In the genomic region with DNA sequence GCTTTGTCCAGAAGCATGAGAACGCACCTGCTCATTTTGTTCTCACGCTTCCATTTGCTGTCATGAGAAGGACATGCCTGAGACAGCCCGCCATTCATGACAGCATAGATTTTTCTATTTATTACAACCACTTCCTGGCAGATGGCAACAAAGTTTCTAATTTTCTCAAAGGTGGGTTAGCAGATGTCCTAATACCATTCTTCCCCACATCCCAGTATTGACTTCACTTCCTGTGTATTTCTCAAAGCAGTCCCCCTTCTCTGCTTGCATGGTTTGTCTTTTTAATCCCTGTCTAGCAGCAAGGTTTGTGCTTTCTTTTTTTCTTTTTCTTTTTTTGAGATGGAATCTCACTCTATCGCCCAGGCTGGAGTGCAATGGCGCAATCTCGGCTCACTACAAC, we compare ENCODE assay signal across 36 cellular contexts.
"Had no signal": no experiment of that assay in that cellular context is flagged by ENCODE, and none has a peak within 500 bp of the region (broad histone marks: within the 10 kb centered on the region; RNA-seq: fewer than 3 reads in every experiment).

No MANE protein-coding gene starts in this region.

- H3K27me3 Mint-ChIP-seq: activated CD4-positive, alpha-beta T cell treated with anti-CD3 and anti-CD28 coated beads, Interleukin-2, amount 10 ng/mL, durations not matched to agents 24 days and 14 days; activated CD8-positive, alpha-beta memory T cell treated with anti-CD3 and anti-CD28 coated beads, Interleukin-2, amount 10 ng/mL, durations not matched to agents 7 days and 5 days; activated naive CD8-positive, alpha-beta T cell treated with anti-CD3 and anti-CD28 coated beads, Interleukin-2, amount 10 ng/mL, durations not matched to agents 7 days and 5 days had no signal

- H3K27ac ChIP-seq: ascending aorta, cardiac muscle cell, VCaP had no signal

- FAIRE-seq: bronchial epithelial cell, TTC549 had no signal

- ATAC-seq: activated CD8-positive, alpha-beta memory T cell treated with anti-CD3 and anti-CD28 coated beads, Interleukin-2, amount 10 ng/mL, durations not matched to agents 7 days and 5 days; activated CD8-positive, alpha-beta T cell treated with anti-CD3 and anti-CD28 coated beads, Interleukin-2, amount 10 ng/mL, durations not matched to agents 7 days and 5 days; activated naive CD8-positive, alpha-beta T cell treated with anti-CD3 and anti-CD28 coated beads, Interleukin-2, amount 50 U/mL, for 24 hours had no signal

- H3K4me1 ChIP-seq: ascending aorta had no signal

- H3K36me3 Mint-ChIP-seq: activated CD8-positive, alpha-beta memory T cell treated with anti-CD3 and anti-CD28 coated beads, Interleukin-2, amount 10 ng/mL, durations not matched to agents 7 days and 5 days; activated naive CD4-positive, alpha-beta T cell treated with anti-CD3 and anti-CD28 coated beads, Interleukin-2, amount 10 ng/mL, durations not matched to agents 7 days and 5 days; activated naive CD4-positive, alpha-beta T cell treated with anti-CD3 and anti-CD28 coated beads, Interleukin-2, amount 50 U/mL, for 24 hours; activated naive CD8-positive, alpha-beta T cell treated with anti-CD3 and anti-CD28 coated beads, Interleukin-2, amount 10 ng/mL, durations not matched to agents 7 days and 5 days; brain had no signal

- H3K9me3 Mint-ChIP-seq: activated B cell treated with CpG ODN at 0.5 μM for 24 hours; activated CD4-positive, alpha-beta memory T cell treated with anti-CD3 and anti-CD28 coated beads, Interleukin-2, amount 10 ng/mL, durations not matched to agents 7 days and 5 days; activated CD4-positive, alpha-beta T cell treated with anti-CD3 and anti-CD28 coated beads, Interleukin-2, amount 10 ng/mL, durations not matched to agents 24 days and 14 days; activated naive CD4-positive, alpha-beta T cell treated with anti-CD3 and anti-CD28 coated beads, Interleukin-2, amount 10 ng/mL, durations not matched to agents 7 days and 5 days; activated naive CD4-positive, alpha-beta T cell treated with anti-CD3 and anti-CD28 coated beads, Interleukin-2, amount 50 U/mL, for 24 hours; activated naive CD8-positive, alpha-beta T cell treated with anti-CD3 and anti-CD28 coated beads, Interleukin-2, amount 50 U/mL, for 24 hours; activated T-cell treated with anti-CD3 and anti-CD28 coated beads, Interleukin-2, amount 50 U/mL, for 24 hours; activated T-helper 2 cell treated with anti-CD3 and anti-CD28 coated beads, Interferon-gamma antibody, Interleukin-2, Interleukin-4, amounts not matched to agents 10 μg/mL and 5 μg/mL and 100 μg/mL, durations not matched to agents 14 hours and 24 hours and 36 hours; central memory CD8-positive, alpha-beta T cell; T-helper 1 cell treated with Interleukin-12 subunit alpha and Interleukin-12 subunit beta and Interleukin-4 antibody, amounts not matched to agents 30 μg/mL and 1 μg/mL, for 36 hours; T-helper 2 cell treated with Interferon-gamma antibody and Interleukin-4, amounts not matched to agents 5 μg/mL and 100 μg/mL, for 36 hours had no signal

- H3K36me3 ChIP-seq: ascending aorta, cardiac muscle cell had no signal

- H3K27me3 ChIP-seq: ascending aorta, cardiac muscle cell had no signal

- H3K4me3 ChIP-seq: ascending aorta, cardiac muscle cell had no signal

- H3K4me3 Mint-ChIP-seq: activated B cell treated with CpG ODN at 0.5 μM for 24 hours; activated CD4-positive, alpha-beta memory T cell treated with anti-CD3 and anti-CD28 coated beads, Interleukin-2, amount 10 ng/mL, durations not matched to agents 7 days and 5 days; activated CD4-positive, alpha-beta T cell treated with anti-CD3 and anti-CD28 coated beads, Interleukin-2, amount 10 ng/mL, durations not matched to agents 24 days and 14 days; activated CD8-positive, alpha-beta memory T cell treated with anti-CD3 and anti-CD28 coated beads, Interleukin-2, amount 10 ng/mL, durations not matched to agents 7 days and 5 days; activated CD8-positive, alpha-beta T cell treated with anti-CD3 and anti-CD28 coated beads, Interleukin-2, amount 10 ng/mL, durations not matched to agents 7 days and 5 days; activated naive CD4-positive, alpha-beta T cell treated with anti-CD3 and anti-CD28 coated beads, Interleukin-2, amount 10 ng/mL, durations not matched to agents 7 days and 5 days; activated naive CD4-positive, alpha-beta T cell treated with anti-CD3 and anti-CD28 coated beads, Interleukin-2, amount 50 U/mL, for 24 hours; activated naive CD8-positive, alpha-beta T cell; activated naive CD8-positive, alpha-beta T cell treated with anti-CD3 and anti-CD28 coated beads, Interleukin-2, amount 10 ng/mL, durations not matched to agents 7 days and 5 days; activated naive CD8-positive, alpha-beta T cell treated with anti-CD3 and anti-CD28 coated beads, Interleukin-2, amount 50 U/mL, for 24 hours; activated T-cell treated with anti-CD3 and anti-CD28 coated beads, Interleukin-2, amount 50 U/mL, for 24 hours; brain; central memory CD8-positive, alpha-beta T cell; T-helper 1 cell treated with Interleukin-12 subunit alpha and Interleukin-12 subunit beta and Interleukin-4 antibody, amounts not matched to agents 30 μg/mL and 1 μg/mL, for 36 hours; T-helper 2 cell treated with Interferon-gamma antibody and Interleukin-4, amounts not matched to agents 5 μg/mL and 100 μg/mL, for 36 hours had no signal

- H3K4me1 Mint-ChIP-seq: activated B cell treated with CpG ODN at 0.5 μM for 24 hours; activated CD4-positive, alpha-beta memory T cell treated with anti-CD3 and anti-CD28 coated beads, Interleukin-2, amount 10 ng/mL, durations not matched to agents 7 days and 5 days; activated CD4-positive, alpha-beta T cell treated with anti-CD3 and anti-CD28 coated beads, Interleukin-2, amount 10 ng/mL, durations not matched to agents 24 days and 14 days; activated CD8-positive, alpha-beta memory T cell treated with anti-CD3 and anti-CD28 coated beads, Interleukin-2, amount 10 ng/mL, durations not matched to agents 7 days and 5 days; activated naive CD4-positive, alpha-beta T cell treated with anti-CD3 and anti-CD28 coated beads, Interleukin-2, amount 10 ng/mL, durations not matched to agents 7 days and 5 days; activated naive CD4-positive, alpha-beta T cell treated with anti-CD3 and anti-CD28 coated beads, Interleukin-2, amount 50 U/mL, for 24 hours; activated naive CD8-positive, alpha-beta T cell treated with anti-CD3 and anti-CD28 coated beads, Interleukin-2, amount 10 ng/mL, durations not matched to agents 7 days and 5 days; activated naive CD8-positive, alpha-beta T cell treated with anti-CD3 and anti-CD28 coated beads, Interleukin-2, amount 50 U/mL, for 24 hours; brain; central memory CD8-positive, alpha-beta T cell had no signal

- H3K9me3 ChIP-seq: ascending aorta had no signal

- DNase-seq: activated B cell treated with CpG ODN at 0.5 μM for 24 hours; activated CD4-positive, alpha-beta memory T cell treated with anti-CD3 and anti-CD28 coated beads, Interleukin-2, amount 10 ng/mL, durations not matched to agents 7 days and 5 days; activated CD4-positive, alpha-beta T cell treated with anti-CD3 and anti-CD28 coated beads for 4 hours; activated CD4-positive, alpha-beta T cell treated with anti-CD3 and anti-CD28 coated beads, Interleukin-2, amount 10 ng/mL, durations not matched to agents 24 days and 14 days; activated CD4-positive, alpha-beta T cell treated with anti-CD3 and anti-CD28 coated beads, Interleukin-2, amount 50 U/mL, for 48 hours; activated CD4-positive, CD25-positive, alpha-beta regulatory T cell treated with anti-CD3 and anti-CD28 coated beads, Interleukin-2, amount 50 U/mL, for 72 hours; activated CD8-positive, alpha-beta memory T cell treated with anti-CD3 and anti-CD28 coated beads for 24 hours; activated CD8-positive, alpha-beta memory T cell treated with anti-CD3 and anti-CD28 coated beads, Interleukin-2, amount 10 ng/mL, durations not matched to agents 7 days and 5 days; activated CD8-positive, alpha-beta memory T cell treated with anti-CD3 and anti-CD28 coated beads, Interleukin-2, amount 50 U/mL, for 48 hours; activated CD8-positive, alpha-beta T cell treated with anti-CD3 and anti-CD28 coated beads, Interleukin-2, amount 10 ng/mL, durations not matched to agents 7 days and 5 days; activated effector memory CD4-positive, alpha-beta T cell treated with Interleukin-2 at 50 U/mL for 16 hours; activated gamma-delta T cell; activated naive CD4-positive, alpha-beta T cell treated with anti-CD3 and anti-CD28 coated beads, Interleukin-2, amount 10 ng/mL, durations not matched to agents 7 days and 5 days; activated naive CD4-positive, alpha-beta T cell treated with Interleukin-2 at 50 U/mL for 16 hours; activated naive CD8-positive, alpha-beta T cell treated with anti-CD3 and anti-CD28 coated beads, Interleukin-2, amount 10 ng/mL, durations not matched to agents 7 days and 5 days; activated naive CD8-positive, alpha-beta T cell treated with anti-CD3 and anti-CD28 coated beads, Interleukin-2, amount 50 U/mL, for 24 hours; activated T-cell treated with anti-CD3 and anti-CD28 coated beads, Interleukin-2, amount 50 U/mL, for 24 hours; activated T-cell treated with anti-CD3 and anti-CD28 coated beads, Interleukin-2, amount 50 U/mL, for 48 hours; amygdala; anterior cingulate cortex; caudate nucleus; cerebellar nuclear complex; T-helper 2 cell; T-helper 9 cell had no signal

- H3K27ac Mint-ChIP-seq: activated B cell treated with CpG ODN at 0.5 μM for 24 hours; activated CD4-positive, alpha-beta memory T cell treated with anti-CD3 and anti-CD28 coated beads, Interleukin-2, amount 10 ng/mL, durations not matched to agents 7 days and 5 days; activated CD4-positive, alpha-beta T cell treated with anti-CD3 and anti-CD28 coated beads, Interleukin-2, amount 10 ng/mL, durations not matched to agents 24 days and 14 days; activated CD8-positive, alpha-beta memory T cell treated with anti-CD3 and anti-CD28 coated beads, Interleukin-2, amount 10 ng/mL, durations not matched to agents 7 days and 5 days; activated CD8-positive, alpha-beta T cell treated with anti-CD3 and anti-CD28 coated beads, Interleukin-2, amount 10 ng/mL, durations not matched to agents 7 days and 5 days; activated naive CD4-positive, alpha-beta T cell treated with anti-CD3 and anti-CD28 coated beads, Interleukin-2, amount 10 ng/mL, durations not matched to agents 7 days and 5 days; activated naive CD4-positive, alpha-beta T cell treated with anti-CD3 and anti-CD28 coated beads, Interleukin-2, amount 50 U/mL, for 24 hours; activated naive CD8-positive, alpha-beta T cell; activated naive CD8-positive, alpha-beta T cell treated with anti-CD3 and anti-CD28 coated beads, Interleukin-2, amount 10 ng/mL, durations not matched to agents 7 days and 5 days; activated naive CD8-positive, alpha-beta T cell treated with anti-CD3 and anti-CD28 coated beads, Interleukin-2, amount 50 U/mL, for 24 hours; activated T-cell treated with anti-CD3 and anti-CD28 coated beads, Interleukin-2, amount 50 U/mL, for 24 hours; activated T-helper 2 cell treated with anti-CD3 and anti-CD28 coated beads, Interferon-gamma antibody, Interleukin-2, Interleukin-4, amounts not matched to agents 10 μg/mL and 5 μg/mL and 100 μg/mL, durations not matched to agents 14 hours and 24 hours and 36 hours; brain; T-helper 1 cell treated with Interleukin-12 subunit alpha and Interleukin-12 subunit beta and Interleukin-4 antibody, amounts not matched to agents 30 μg/mL and 1 μg/mL, for 36 hours; T-helper 2 cell treated with Interferon-gamma antibody and Interleukin-4, amounts not matched to agents 5 μg/mL and 100 μg/mL, for 36 hours had no signal
